ENCODE assay signal across 21 cellular contexts in the genomic region with DNA sequence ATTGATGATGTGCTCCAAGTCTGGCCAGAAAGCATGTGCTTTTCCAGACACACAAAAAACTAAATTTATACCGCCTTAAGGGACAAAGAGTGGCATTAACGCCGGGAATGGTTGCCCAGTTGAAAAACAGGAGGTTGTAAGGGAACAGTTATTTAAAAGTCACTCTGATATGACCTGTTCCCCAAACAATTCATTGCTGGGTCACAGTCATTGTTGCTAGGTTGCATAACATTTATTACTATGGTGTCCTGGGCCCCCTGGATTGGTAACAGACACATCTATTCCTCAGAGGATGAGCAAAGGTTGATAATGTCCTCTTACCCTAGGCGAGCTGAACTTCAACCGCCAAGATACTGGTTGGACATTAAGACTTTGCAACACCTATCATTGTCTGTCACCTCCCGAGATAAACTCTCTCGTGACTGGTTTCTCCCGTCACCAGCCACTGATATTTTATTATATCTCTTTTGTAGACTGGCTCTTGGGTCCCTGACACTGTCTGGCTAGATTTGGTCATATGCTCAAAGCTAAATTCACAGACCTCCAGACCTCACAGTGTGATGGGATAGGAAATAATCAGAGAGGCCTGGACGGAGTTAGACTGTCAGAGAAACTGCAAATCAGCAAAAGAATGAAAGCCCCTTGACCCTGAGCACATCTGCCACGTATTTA.
"Had no signal": no experiment of that assay in that cellular context is flagged by ENCODE, and none has a peak within 500 bp of the region (broad histone marks: within the 10 kb centered on the region; RNA-seq: fewer than 3 reads in every experiment).

No MANE protein-coding gene starts in this region.

- H3K27me3 ChIP-seq: hepatocyte, thyroid gland, upper lobe of right lung had no signal

- H3K36me3 Mint-ChIP-seq: activated naive CD8-positive, alpha-beta T cell treated with anti-CD3 and anti-CD28 coated beads for 36 hours; immature natural killer cell; naive thymus-derived CD4-positive, alpha-beta T cell had no signal

- H3K27me3 Mint-ChIP-seq: activated naive CD8-positive, alpha-beta T cell treated with anti-CD3 and anti-CD28 coated beads for 36 hours had no signal

- H3K4me1 ChIP-seq: thyroid gland had no signal

- H3K36me3 ChIP-seq: thyroid gland, upper lobe of right lung had no signal

- H3K27ac ChIP-seq: hepatocyte, thyroid gland, upper lobe of right lung had no signal

- H3K79me2 ChIP-seq: hepatocyte had no signal

- H3K9me3 ChIP-seq: thyroid gland, upper lobe of right lung had no signal

- H3K27ac Mint-ChIP-seq: activated naive CD8-positive, alpha-beta T cell treated with anti-CD3 and anti-CD28 coated beads for 36 hours; immature natural killer cell; naive thymus-derived CD4-positive, alpha-beta T cell; stimulated activated naive CD8-positive, alpha-beta T cell treated with anti-CD3 and anti-CD28 coated beads, Interleukin-15, Interleukin-2, amounts not matched to agents 100 ng/mL and 50 ng/mL, for 24 hours had no signal

- H3K4me3 ChIP-seq: hepatocyte, skin epidermis, thyroid gland, upper lobe of right lung had no signal

- H3K4me1 Mint-ChIP-seq: activated naive CD8-positive, alpha-beta T cell treated with anti-CD3 and anti-CD28 coated beads for 36 hours; immature natural killer cell had no signal

- H2AFZ ChIP-seq: hepatocyte had no signal

- H3K9me3 Mint-ChIP-seq: activated naive CD8-positive, alpha-beta T cell treated with anti-CD3 and anti-CD28 coated beads for 36 hours had no signal

- H3K4me2 ChIP-seq: hepatocyte had no signal

- DNase-seq: activated CD4-positive, alpha-beta T cell treated with anti-CD3 and anti-CD28 coated beads for 4 hours; activated CD4-positive, alpha-beta T cell treated with anti-CD3 and anti-CD28 coated beads, Interleukin-2, amount 50 U/mL, for 48 hours; activated CD4-positive, CD25-positive, alpha-beta regulatory T cell; activated naive CD4-positive, alpha-beta T cell treated with Interleukin-2 at 50 U/mL for 16 hours; activated naive CD8-positive, alpha-beta T cell treated with anti-CD3 and anti-CD28 coated beads for 36 hours; activated T-cell treated with anti-CD3 and anti-CD28 coated beads, Interleukin-2, amount 50 U/mL, for 48 hours; amniotic stem cell; cortex of kidney; effector CD4-positive, alpha-beta T cell; foreskin melanocyte; glutamatergic neuron; immature natural killer cell; naive thymus-derived CD4-positive, alpha-beta T cell; stimulated activated CD4-positive, alpha-beta T cell treated with anti-CD3 and anti-CD28 coated beads, Interleukin-1b, Interleukin-23, amount 100 ng/mL, for 48 hours; substantia nigra; T1000; thyroid gland; upper lobe of right lung had no signal

- H3K4me3 Mint-ChIP-seq: activated naive CD8-positive, alpha-beta T cell treated with anti-CD3 and anti-CD28 coated beads for 36 hours; immature natural killer cell; naive thymus-derived CD4-positive, alpha-beta T cell; stimulated activated naive CD8-positive, alpha-beta T cell treated with anti-CD3 and anti-CD28 coated beads, Interleukin-15, Interleukin-2, amounts not matched to agents 100 ng/mL and 50 ng/mL, for 24 hours had no signal
